In the genomic region with DNA sequence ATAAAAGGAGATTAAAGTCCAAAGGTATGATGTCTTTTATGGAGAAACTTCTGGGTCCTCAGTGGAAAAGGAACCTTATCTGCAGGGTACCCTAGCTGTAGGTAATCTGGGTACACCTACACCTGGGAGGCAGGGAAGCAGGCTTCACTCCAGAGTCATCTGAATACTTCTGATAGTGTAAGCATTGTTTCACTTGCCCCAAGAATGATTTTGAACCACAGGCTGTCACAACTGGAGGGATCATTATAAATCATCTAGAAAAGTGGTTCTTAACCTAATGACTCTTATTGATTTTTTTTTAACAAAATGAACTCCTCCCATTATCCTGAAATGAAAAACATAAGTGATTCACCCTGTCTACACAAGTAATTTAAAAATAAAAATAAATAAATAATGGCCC, we compare ENCODE assay signal across 27 cellular contexts.
"Had no signal": no experiment of that assay in that cellular context is flagged by ENCODE, and none has a peak within 500 bp of the region (broad histone marks: within the 10 kb centered on the region; RNA-seq: fewer than 3 reads in every experiment).

No MANE protein-coding gene starts in this region.

- H3K27ac Mint-ChIP-seq: activated CD8-positive, alpha-beta memory T cell treated with anti-CD3 and anti-CD28 coated beads, Interleukin-2, amount 10 ng/mL, durations not matched to agents 7 days and 5 days; activated naive CD8-positive, alpha-beta T cell treated with anti-CD3 and anti-CD28 coated beads, Interleukin-2, amount 10 ng/mL, durations not matched to agents 7 days and 5 days; brain; T-helper 1 cell treated with Interleukin-12 subunit alpha and Interleukin-12 subunit beta and Interleukin-4 antibody, amounts not matched to agents 30 μg/mL and 1 μg/mL, for 36 hours had no signal

- DNase-seq: activated CD4-positive, alpha-beta T cell treated with anti-CD3 and anti-CD28 coated beads for 48 hours; activated CD4-positive, alpha-beta T cell treated with anti-CD3 and anti-CD28 coated beads, Interleukin-2, amount 50 U/mL, for 48 hours; activated CD8-positive, alpha-beta memory T cell treated with anti-CD3 and anti-CD28 coated beads, Interleukin-2, amount 10 ng/mL, durations not matched to agents 7 days and 5 days; activated naive CD4-positive, alpha-beta T cell treated with anti-CD3 and anti-CD28 coated beads, Interleukin-2, amount 50 U/mL, for 16 hours; activated naive CD8-positive, alpha-beta T cell treated with anti-CD3 and anti-CD28 coated beads, Interleukin-2, amount 10 ng/mL, durations not matched to agents 7 days and 5 days; activated T-cell treated with anti-CD3 and anti-CD28 coated beads, Interleukin-2, amount 50 U/mL, for 4 hours; adrenal gland; aorta; cortex of kidney; MG63; MV-4-11; NCI-H1092 treated with DMSO at 0.1 percent for 48 hours; NCI-H1436 treated with DMSO at 0.1 percent for 48 hours; NCI-H187; NCI-H2081 treated with DMSO at 0.1 percent for 48 hours; NCI-H2171 treated with DMSO at 0.1 percent for 48 hours; NCI-H226; NCI-H526 treated with DMSO at 0.1 percent for 48 hours; SHP77 had no signal

- FAIRE-seq: RCC 7860 had no signal

- H3K4me1 ChIP-seq: adrenal gland, SJSA1 had no signal

- H3K27ac ChIP-seq: adrenal gland, SJSA1 had no signal

- H3K4me1 Mint-ChIP-seq: activated CD8-positive, alpha-beta memory T cell treated with anti-CD3 and anti-CD28 coated beads, Interleukin-2, amount 10 ng/mL, durations not matched to agents 7 days and 5 days; activated naive CD8-positive, alpha-beta T cell treated with anti-CD3 and anti-CD28 coated beads, Interleukin-2, amount 10 ng/mL, durations not matched to agents 7 days and 5 days had no signal

- H3K9me3 Mint-ChIP-seq: activated T-cell treated with anti-CD3 and anti-CD28 coated beads, Interleukin-2, amount 50 U/mL, for 4 hours; activated T-helper 2 cell treated with anti-CD3 and anti-CD28 coated beads, Interferon-gamma antibody, Interleukin-2, Interleukin-4, amounts not matched to agents 10 μg/mL and 5 μg/mL and 100 μg/mL, durations not matched to agents 14 hours and 24 hours and 36 hours; brain; central memory CD8-positive, alpha-beta T cell had no signal

- H3K27me3 Mint-ChIP-seq: activated naive CD8-positive, alpha-beta T cell treated with anti-CD3 and anti-CD28 coated beads, Interleukin-2, amount 10 ng/mL, durations not matched to agents 7 days and 5 days; central memory CD8-positive, alpha-beta T cell had no signal

- H3K4me3 ChIP-seq: adrenal gland, MG63, SJSA1 had no signal

- ATAC-seq: activated CD4-positive, CD25-positive, alpha-beta regulatory T cell treated with anti-CD3 and anti-CD28 coated beads, Interleukin-2, amount 50 U/mL, for 24 hours; activated CD8-positive, alpha-beta memory T cell treated with anti-CD3 and anti-CD28 coated beads, Interleukin-2, amount 10 ng/mL, durations not matched to agents 7 days and 5 days; activated T-cell treated with anti-CD3 and anti-CD28 coated beads, Interleukin-2, amount 50 U/mL, for 4 hours; SK-N-SH treated with all-trans-retinoic acid at 6 μM for 48 hours had no signal

- H3K9me3 ChIP-seq: adrenal gland, MG63, SJSA1 had no signal

- H3K36me3 Mint-ChIP-seq: activated CD8-positive, alpha-beta memory T cell treated with anti-CD3 and anti-CD28 coated beads, Interleukin-2, amount 10 ng/mL, durations not matched to agents 7 days and 5 days; activated naive CD8-positive, alpha-beta T cell treated with anti-CD3 and anti-CD28 coated beads, Interleukin-2, amount 10 ng/mL, durations not matched to agents 7 days and 5 days; brain had no signal

- H3K36me3 ChIP-seq: adrenal gland, MG63, SJSA1 had no signal

- H3K4me3 Mint-ChIP-seq: activated CD8-positive, alpha-beta memory T cell treated with anti-CD3 and anti-CD28 coated beads, Interleukin-2, amount 10 ng/mL, durations not matched to agents 7 days and 5 days; activated naive CD8-positive, alpha-beta T cell treated with anti-CD3 and anti-CD28 coated beads, Interleukin-2, amount 10 ng/mL, durations not matched to agents 7 days and 5 days; activated T-cell treated with anti-CD3 and anti-CD28 coated beads, Interleukin-2, amount 50 U/mL, for 4 hours; brain; central memory CD8-positive, alpha-beta T cell; T-helper 1 cell treated with Interleukin-12 subunit alpha and Interleukin-12 subunit beta and Interleukin-4 antibody, amounts not matched to agents 30 μg/mL and 1 μg/mL, for 36 hours had no signal

- H3K27me3 ChIP-seq: MG63, SJSA1 had no signal
